In the genomic region with DNA sequence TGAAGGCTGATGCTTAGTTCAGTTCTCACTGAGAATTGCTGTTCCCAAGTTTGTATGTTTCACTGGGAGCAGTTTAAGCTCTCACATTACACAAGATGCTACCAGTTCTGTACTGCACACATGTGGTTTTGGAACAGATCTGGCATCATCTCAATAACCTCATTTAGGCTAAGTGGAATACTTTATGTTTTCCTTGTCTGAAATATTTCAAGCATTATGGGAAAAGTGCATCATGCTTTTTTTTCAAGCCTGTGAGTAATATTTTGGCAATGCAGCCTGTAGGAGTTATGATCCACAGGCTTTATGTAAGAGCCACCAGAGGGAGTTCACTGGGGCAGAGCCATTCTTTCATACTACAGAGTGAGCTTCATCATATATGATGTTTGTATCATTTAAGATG, we compare ENCODE assay signal across 2 cellular contexts.
TF ChIP-seq lines count a peak whose summit lies in the region.

No MANE protein-coding gene starts in this region.

TF ChIP-seq in SK-N-SH, 30 proteins besides CTCF, POLR2A, EP300 and RAD21 (continued from another document):
- no peak for TF ChIP-seq NRF1 (IDR thresholded peaks at IDR 0.05; ENCODE audit: low read depth, low read length)
- TF ChIP-seq, protein P1, sequence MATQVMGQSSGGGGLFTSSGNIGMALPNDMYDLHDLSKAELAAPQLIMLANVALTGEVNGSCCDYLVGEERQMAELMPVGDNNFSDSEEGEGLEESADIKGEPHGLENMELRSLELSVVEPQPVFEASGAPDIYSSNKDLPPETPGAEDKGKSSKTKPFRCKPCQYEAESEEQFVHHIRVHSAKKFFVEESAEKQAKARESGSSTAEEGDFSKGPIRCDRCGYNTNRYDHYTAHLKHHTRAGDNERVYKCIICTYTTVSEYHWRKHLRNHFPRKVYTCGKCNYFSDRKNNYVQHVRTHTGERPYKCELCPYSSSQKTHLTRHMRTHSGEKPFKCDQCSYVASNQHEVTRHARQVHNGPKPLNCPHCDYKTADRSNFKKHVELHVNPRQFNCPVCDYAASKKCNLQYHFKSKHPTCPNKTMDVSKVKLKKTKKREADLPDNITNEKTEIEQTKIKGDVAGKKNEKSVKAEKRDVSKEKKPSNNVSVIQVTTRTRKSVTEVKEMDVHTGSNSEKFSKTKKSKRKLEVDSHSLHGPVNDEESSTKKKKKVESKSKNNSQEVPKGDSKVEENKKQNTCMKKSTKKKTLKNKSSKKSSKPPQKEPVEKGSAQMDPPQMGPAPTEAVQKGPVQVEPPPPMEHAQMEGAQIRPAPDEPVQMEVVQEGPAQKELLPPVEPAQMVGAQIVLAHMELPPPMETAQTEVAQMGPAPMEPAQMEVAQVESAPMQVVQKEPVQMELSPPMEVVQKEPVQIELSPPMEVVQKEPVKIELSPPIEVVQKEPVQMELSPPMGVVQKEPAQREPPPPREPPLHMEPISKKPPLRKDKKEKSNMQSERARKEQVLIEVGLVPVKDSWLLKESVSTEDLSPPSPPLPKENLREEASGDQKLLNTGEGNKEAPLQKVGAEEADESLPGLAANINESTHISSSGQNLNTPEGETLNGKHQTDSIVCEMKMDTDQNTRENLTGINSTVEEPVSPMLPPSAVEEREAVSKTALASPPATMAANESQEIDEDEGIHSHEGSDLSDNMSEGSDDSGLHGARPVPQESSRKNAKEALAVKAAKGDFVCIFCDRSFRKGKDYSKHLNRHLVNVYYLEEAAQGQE (IDR thresholded peaks at IDR 0.05; ENCODE audit: low read depth, low read length), result no peak
TF ChIP-seq in SK-N-SH: peak in this region for 0.

TF ChIP-seq in SK-N-SH treated with all-trans-retinoic acid at 6 μM for 48 hours, 23 proteins besides CTCF, POLR2A, EP300 and RAD21 (continued from another document):
- TF ChIP-seq, protein P2, sequence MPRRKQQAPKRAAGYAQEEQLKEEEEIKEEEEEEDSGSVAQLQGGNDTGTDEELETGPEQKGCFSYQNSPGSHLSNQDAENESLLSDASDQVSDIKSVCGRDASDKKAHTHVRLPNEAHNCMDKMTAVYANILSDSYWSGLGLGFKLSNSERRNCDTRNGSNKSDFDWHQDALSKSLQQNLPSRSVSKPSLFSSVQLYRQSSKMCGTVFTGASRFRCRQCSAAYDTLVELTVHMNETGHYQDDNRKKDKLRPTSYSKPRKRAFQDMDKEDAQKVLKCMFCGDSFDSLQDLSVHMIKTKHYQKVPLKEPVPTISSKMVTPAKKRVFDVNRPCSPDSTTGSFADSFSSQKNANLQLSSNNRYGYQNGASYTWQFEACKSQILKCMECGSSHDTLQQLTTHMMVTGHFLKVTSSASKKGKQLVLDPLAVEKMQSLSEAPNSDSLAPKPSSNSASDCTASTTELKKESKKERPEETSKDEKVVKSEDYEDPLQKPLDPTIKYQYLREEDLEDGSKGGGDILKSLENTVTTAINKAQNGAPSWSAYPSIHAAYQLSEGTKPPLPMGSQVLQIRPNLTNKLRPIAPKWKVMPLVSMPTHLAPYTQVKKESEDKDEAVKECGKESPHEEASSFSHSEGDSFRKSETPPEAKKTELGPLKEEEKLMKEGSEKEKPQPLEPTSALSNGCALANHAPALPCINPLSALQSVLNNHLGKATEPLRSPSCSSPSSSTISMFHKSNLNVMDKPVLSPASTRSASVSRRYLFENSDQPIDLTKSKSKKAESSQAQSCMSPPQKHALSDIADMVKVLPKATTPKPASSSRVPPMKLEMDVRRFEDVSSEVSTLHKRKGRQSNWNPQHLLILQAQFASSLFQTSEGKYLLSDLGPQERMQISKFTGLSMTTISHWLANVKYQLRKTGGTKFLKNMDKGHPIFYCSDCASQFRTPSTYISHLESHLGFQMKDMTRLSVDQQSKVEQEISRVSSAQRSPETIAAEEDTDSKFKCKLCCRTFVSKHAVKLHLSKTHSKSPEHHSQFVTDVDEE (CRISPR knock-in tag; IDR thresholded peaks at IDR 0.05), result no peak
- no peak for TF ChIP-seq CSDC2 (CRISPR knock-in tag; IDR thresholded peaks at IDR 0.05)
- no peak for TF ChIP-seq TCF4 (CRISPR knock-in tag; IDR thresholded peaks at IDR 0.05; ENCODE audit: borderline replicate concordance)
- TF ChIP-seq ISL1 (CRISPR knock-in tag; IDR thresholded peaks at IDR 0.05), result no peak
- TF ChIP-seq BACH2 (CRISPR knock-in tag; IDR thresholded peaks at IDR 0.05; ENCODE audit: borderline replicate concordance), result no peak
- TF ChIP-seq PPARA (CRISPR knock-in tag; IDR thresholded peaks at IDR 0.05; ENCODE audit: borderline replicate concordance), result no peak
- TF ChIP-seq GLIS3 (CRISPR knock-in tag; IDR thresholded peaks at IDR 0.05), result no peak
- no peak for TF ChIP-seq TOX (CRISPR knock-in tag; IDR thresholded peaks at IDR 0.05; ENCODE audit: borderline replicate concordance)
- TF ChIP-seq OSR1 (CRISPR knock-in tag; IDR thresholded peaks at IDR 0.05), result no peak
- TF ChIP-seq, protein P3, sequence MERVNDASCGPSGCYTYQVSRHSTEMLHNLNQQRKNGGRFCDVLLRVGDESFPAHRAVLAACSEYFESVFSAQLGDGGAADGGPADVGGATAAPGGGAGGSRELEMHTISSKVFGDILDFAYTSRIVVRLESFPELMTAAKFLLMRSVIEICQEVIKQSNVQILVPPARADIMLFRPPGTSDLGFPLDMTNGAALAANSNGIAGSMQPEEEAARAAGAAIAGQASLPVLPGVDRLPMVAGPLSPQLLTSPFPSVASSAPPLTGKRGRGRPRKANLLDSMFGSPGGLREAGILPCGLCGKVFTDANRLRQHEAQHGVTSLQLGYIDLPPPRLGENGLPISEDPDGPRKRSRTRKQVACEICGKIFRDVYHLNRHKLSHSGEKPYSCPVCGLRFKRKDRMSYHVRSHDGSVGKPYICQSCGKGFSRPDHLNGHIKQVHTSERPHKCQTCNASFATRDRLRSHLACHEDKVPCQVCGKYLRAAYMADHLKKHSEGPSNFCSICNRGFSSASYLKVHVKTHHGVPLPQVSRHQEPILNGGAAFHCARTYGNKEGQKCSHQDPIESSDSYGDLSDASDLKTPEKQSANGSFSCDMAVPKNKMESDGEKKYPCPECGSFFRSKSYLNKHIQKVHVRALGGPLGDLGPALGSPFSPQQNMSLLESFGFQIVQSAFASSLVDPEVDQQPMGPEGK (CRISPR knock-in tag; IDR thresholded peaks at IDR 0.05; ENCODE audit: borderline replicate concordance), result no peak
- no peak for TF ChIP-seq ZNF565 (CRISPR knock-in tag; conservative IDR thresholded peaks at IDR 0.05; ENCODE audit: low read depth)
